ENCODE assay signal across 28 cellular contexts in the genomic region with DNA sequence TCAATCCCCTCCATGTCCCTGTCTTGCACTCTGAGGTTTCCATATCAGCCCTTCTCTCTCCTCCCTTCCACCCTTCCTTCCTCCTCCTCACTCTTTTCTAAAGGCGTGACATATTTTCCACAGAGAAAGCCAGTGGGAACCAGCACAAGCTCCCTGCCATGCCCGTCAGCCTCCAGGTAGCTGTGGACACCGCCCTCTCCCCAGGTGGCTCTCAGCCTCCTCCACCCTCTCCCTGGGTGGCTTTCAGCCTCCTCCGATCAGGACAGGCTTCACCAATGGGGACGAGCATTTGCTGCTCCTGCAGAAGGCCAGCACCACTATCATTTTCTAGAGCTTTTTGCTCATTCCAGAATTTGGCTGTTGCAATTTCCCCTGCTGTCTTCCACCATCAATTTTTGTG.
"Had no signal": no experiment of that assay in that cellular context is flagged by ENCODE, and none has a peak within 500 bp of the region (broad histone marks: within the 10 kb centered on the region; RNA-seq: fewer than 3 reads in every experiment).

No MANE protein-coding gene starts in this region.

- ATAC-seq: activated CD8-positive, alpha-beta T cell treated with anti-CD3 and anti-CD28 coated beads, Interleukin-2, amount 10 ng/mL, durations not matched to agents 7 days and 5 days; activated T-cell treated with anti-CD3 and anti-CD28 coated beads, Interleukin-2, amount 50 U/mL, for 72 hours; K562; Panc1; Right ventricle myocardium inferior had no signal

- H3K9me3 ChIP-seq: breast epithelium, SJCRH30, SK-N-SH had no signal

- FAIRE-seq: K562 had no signal

- H3K27ac ChIP-seq: breast epithelium, SJCRH30, WERI-Rb-1 had no signal

- H3K4me1 ChIP-seq: breast epithelium, SJCRH30 had no signal

- H3K9ac ChIP-seq: SK-N-SH had no signal

- H3K4me3 ChIP-seq: breast epithelium, K562, SJCRH30 had no signal

- H3K27me3 ChIP-seq: breast epithelium, SJCRH30 had no signal

- H3K4me2 ChIP-seq: SK-N-SH had no signal

- H3K9me3 Mint-ChIP-seq: activated T-helper 2 cell treated with anti-CD3 and anti-CD28 coated beads, Interferon-gamma antibody, Interleukin-2, Interleukin-4, amounts not matched to agents 10 μg/mL and 5 μg/mL and 100 μg/mL, durations not matched to agents 14 hours and 24 hours and 36 hours had no signal

- H3K36me3 ChIP-seq: breast epithelium, SJCRH30, WERI-Rb-1 had no signal

- H3K27ac Mint-ChIP-seq: activated CD8-positive, alpha-beta T cell treated with anti-CD3 and anti-CD28 coated beads, Interleukin-2, amount 10 ng/mL, durations not matched to agents 7 days and 5 days; activated T-cell treated with anti-CD3 and anti-CD28 coated beads, Interleukin-2, amount 50 U/mL, for 72 hours; activated T-helper 2 cell treated with anti-CD3 and anti-CD28 coated beads, Interferon-gamma antibody, Interleukin-2, Interleukin-4, amounts not matched to agents 10 μg/mL and 5 μg/mL and 100 μg/mL, durations not matched to agents 14 hours and 24 hours and 36 hours had no signal

- H3K4me3 Mint-ChIP-seq: activated CD8-positive, alpha-beta T cell treated with anti-CD3 and anti-CD28 coated beads, Interleukin-2, amount 10 ng/mL, durations not matched to agents 7 days and 5 days; activated T-cell treated with anti-CD3 and anti-CD28 coated beads, Interleukin-2, amount 50 U/mL, for 72 hours had no signal

- DNase-seq: activated CD4-positive, alpha-beta T cell treated with anti-CD3 and anti-CD28 coated beads for 4 hours; activated CD4-positive, alpha-beta T cell treated with anti-CD3 and anti-CD28 coated beads, Interleukin-2, amount 50 U/mL, for 4 hours; activated CD8-positive, alpha-beta T cell treated with anti-CD3 and anti-CD28 coated beads, Interleukin-2, amount 10 ng/mL, durations not matched to agents 7 days and 5 days; activated gamma-delta T cell treated with Interleukin-2 at 50 U/mL for 16 hours; activated naive CD4-positive, alpha-beta T cell treated with anti-CD3 and anti-CD28 coated beads, Interleukin-2, amount 50 U/mL, for 16 hours; activated T-cell treated with anti-CD3 and anti-CD28 coated beads, Interleukin-2, amount 50 U/mL, for 72 hours; aorta; caudate nucleus; Karpas-422; MM.1S; NCI-H1105 treated with DMSO at 0.1 percent for 48 hours; NCI-H1436 treated with DMSO at 0.1 percent for 48 hours; NCI-H1930; NCI-H2171; NCI-H2227 treated with DMSO at 0.1 percent for 48 hours; NCI-H446 treated with DMSO at 0.1 percent for 48 hours; NCI-H526; NCI-H82; RPMI8226; SJCRH30; SK-N-SH; T-helper 1 cell; WERI-Rb-1 had no signal
